In genomic region chr17:61065263-61065773, GRCh38 we compare ENCODE assay signal across 12 cellular contexts.
A peak's percentile ranks its signal among the peaks of the same experiment; 100 is the strongest.
DNase-seq lines count a peak whose midpoint lies in the region; ATAC-seq and TF ChIP-seq lines count a peak whose summit lies in the region.
"Had no signal": no experiment of that assay in that cellular context is flagged by ENCODE, and none has a peak within 500 bp of the region (broad histone marks: within the 10 kb centered on the region; RNA-seq: fewer than 3 reads in every experiment).

No MANE protein-coding gene starts in this region.

- H3K4me3 Mint-ChIP-seq in nephron, result no peak overlapping the region

- TF ChIP-seq CTCF in KMS-11 (conservative IDR thresholded peaks at IDR 0.05; ENCODE audit: low read depth, low read length), result no peak
- no peak for TF ChIP-seq CTCF in nephron (IDR thresholded peaks at IDR 0.05; ENCODE audit: unreplicated experiment in 3 of 3)
- TF ChIP-seq CTCF in spleen (IDR thresholded peaks at IDR 0.05 in 8 of 11, conservative IDR thresholded peaks at IDR 0.05 in 3 of 11), result no peak

- peak overlapping the region; percentile 65 to 80 (median 80) for H3K27ac Mint-ChIP-seq in nephron

- ATAC-seq in GM21526 (IDR thresholded peaks at IDR 0.05; ENCODE audit: low FRiP score, unreplicated experiment), result no peak

- H3K27ac ChIP-seq in KMS-11 (peak overlapping the region; percentile 10; the same call in 1 of the 2 replicates), spleen (peak overlapping the region in 2 of 8 donors; percentile 4 to 9)

- H3K36me3 Mint-ChIP-seq in nephron (ENCODE audit: low read depth), result no peaks in the 10 kb centered on the region

- H3K9me3 ChIP-seq in spleen, result no peaks in the 10 kb centered on the region
- H3K9me3 ChIP-seq: heart left ventricle had no signal

- peak overlapping the region; percentile 73 for H3K4me2 ChIP-seq in KMS-11

- H3K9ac ChIP-seq in KMS-11, result peak overlapping the region; percentile 7; the same call in 1 of the 2 replicates

- intact Hi-C loops in spleen (cut with DNase I; ENCODE audit: low total_unique reads), result no loop called here

- no peaks in the 10 kb centered on the region for H3K27me3 Mint-ChIP-seq in nephron (ENCODE audit: low read depth)

- DNase-seq in EH (ENCODE audit: low read depth) (peak; percentile 75), dermis blood vessel endothelial cell (peak; percentile 22), spleen (no peak), DMS153 treated with DMSO at 0.1 percent for 48 hours (lab: John Stamatoyannopoulos, UW; ENCODE audit: unreplicated experiment) (no peak)
- no peak for DNase-seq in stimulated activated CD4-positive, alpha-beta T cell treated with anti-CD3 and anti-CD28 coated beads, Interleukin-1b, Interleukin-23, amount 100 ng/mL, for 48 hours
- DNase-seq: activated CD4-positive, alpha-beta T cell treated with anti-CD3 and anti-CD28 coated beads, Interleukin-2, amount 50 U/mL, for 48 hours; DMS79 treated with DMSO at 0.1 percent for 48 hours; heart left ventricle; SHP77 had no signal

- WGBS in spleen, 5 donors, result 31 to 60% (median 51%) methylated on average over 2 of the region's 2 CpGs

- H3K36me3 ChIP-seq in KMS-11 (ENCODE audit: insufficient read depth) (no peaks in the 10 kb centered on the region), spleen (no peaks in the 10 kb centered on the region)
- H3K36me3 ChIP-seq: heart left ventricle had no signal

- no peaks in the 10 kb centered on the region for H3K79me2 ChIP-seq in KMS-11 (ENCODE audit: insufficient read depth, low read depth)

- peaks cover 19% of the 10 kb centered on the region for H3K4me1 Mint-ChIP-seq in nephron

- no peaks in the 10 kb centered on the region for H4K20me1 ChIP-seq in KMS-11 (ENCODE audit: insufficient read depth)

- H3K9me3 Mint-ChIP-seq in nephron, result no peaks in the 10 kb centered on the region

- no peak overlapping the region for H2AFZ ChIP-seq in KMS-11 (ENCODE audit: low read depth)

- H3K4me1 ChIP-seq in KMS-11 (ENCODE audit: low read depth, poor library complexity, severe bottlenecking) (peaks cover 32% of the 10 kb centered on the region), spleen (peaks cover 0 to 19% (median 8%) of the 10 kb centered on the region in 6 donors)

- H3K27me3 ChIP-seq in KMS-11 (ENCODE audit: insufficient read depth, low read depth) (no peaks in the 10 kb centered on the region), spleen (replicated peaks in 1 of 7) (no peaks in the 10 kb centered on the region)
- H3K27me3 ChIP-seq: heart left ventricle had no signal

- no peak for TF ChIP-seq POLR2A in spleen (IDR thresholded peaks at IDR 0.05)

- H3K4me3 ChIP-seq in KMS-11 (IDR thresholded peaks at IDR 0.05; ENCODE audit: insufficient read depth, low read depth, low read length) (no peak overlapping the region), spleen (no peak overlapping the region)

Comparison
In these comparisons a context has a peak if more than half of its experiments do, and no peak if none do; other contexts are left out.
1. DNase-seq: peak in EH (single experiment) and dermis blood vessel endothelial cell (single experiment); none in spleen (single experiment), DMS153 treated with DMSO at 0.1 percent for 48 hours (single experiment) and stimulated activated CD4-positive, alpha-beta T cell treated with anti-CD3 and anti-CD28 coated beads, Interleukin-1b, Interleukin-23, amount 100 ng/mL, for 48 hours (single experiment).